ENCODE assay signal across 1 cellular context in the genomic region with DNA sequence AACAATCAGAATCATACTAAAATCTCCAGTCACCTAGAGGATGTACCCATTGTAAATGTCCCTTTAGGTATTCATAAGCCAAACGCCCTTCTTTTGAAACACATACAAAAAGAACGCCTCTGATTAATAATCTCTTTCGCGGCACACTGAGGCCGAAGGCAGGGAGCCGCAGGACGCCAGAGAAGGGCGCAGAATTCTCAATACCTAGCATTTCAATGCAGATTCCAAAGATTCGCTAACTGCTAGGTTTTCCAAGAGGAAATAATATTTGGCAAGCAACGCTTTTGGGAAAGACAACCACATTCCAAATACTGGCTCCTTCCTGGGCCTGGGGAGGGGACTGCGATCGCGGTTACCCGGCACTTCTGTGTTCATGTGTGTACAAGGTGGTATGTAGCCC.
TF ChIP-seq lines count a peak whose summit lies in the region.

No MANE protein-coding gene starts in this region.

TF ChIP-seq in HCT116, 20 proteins besides CTCF, POLR2A, EP300 and RAD21:
- TF ChIP-seq JUND (IDR thresholded peaks at IDR 0.05) (no peak), SRF (IDR thresholded peaks at IDR 0.05; ENCODE audit: low read depth) (no peak), EGR1 (IDR thresholded peaks at IDR 0.05; ENCODE audit: low read depth) (no peak)
- TF ChIP-seq, protein P1, sequence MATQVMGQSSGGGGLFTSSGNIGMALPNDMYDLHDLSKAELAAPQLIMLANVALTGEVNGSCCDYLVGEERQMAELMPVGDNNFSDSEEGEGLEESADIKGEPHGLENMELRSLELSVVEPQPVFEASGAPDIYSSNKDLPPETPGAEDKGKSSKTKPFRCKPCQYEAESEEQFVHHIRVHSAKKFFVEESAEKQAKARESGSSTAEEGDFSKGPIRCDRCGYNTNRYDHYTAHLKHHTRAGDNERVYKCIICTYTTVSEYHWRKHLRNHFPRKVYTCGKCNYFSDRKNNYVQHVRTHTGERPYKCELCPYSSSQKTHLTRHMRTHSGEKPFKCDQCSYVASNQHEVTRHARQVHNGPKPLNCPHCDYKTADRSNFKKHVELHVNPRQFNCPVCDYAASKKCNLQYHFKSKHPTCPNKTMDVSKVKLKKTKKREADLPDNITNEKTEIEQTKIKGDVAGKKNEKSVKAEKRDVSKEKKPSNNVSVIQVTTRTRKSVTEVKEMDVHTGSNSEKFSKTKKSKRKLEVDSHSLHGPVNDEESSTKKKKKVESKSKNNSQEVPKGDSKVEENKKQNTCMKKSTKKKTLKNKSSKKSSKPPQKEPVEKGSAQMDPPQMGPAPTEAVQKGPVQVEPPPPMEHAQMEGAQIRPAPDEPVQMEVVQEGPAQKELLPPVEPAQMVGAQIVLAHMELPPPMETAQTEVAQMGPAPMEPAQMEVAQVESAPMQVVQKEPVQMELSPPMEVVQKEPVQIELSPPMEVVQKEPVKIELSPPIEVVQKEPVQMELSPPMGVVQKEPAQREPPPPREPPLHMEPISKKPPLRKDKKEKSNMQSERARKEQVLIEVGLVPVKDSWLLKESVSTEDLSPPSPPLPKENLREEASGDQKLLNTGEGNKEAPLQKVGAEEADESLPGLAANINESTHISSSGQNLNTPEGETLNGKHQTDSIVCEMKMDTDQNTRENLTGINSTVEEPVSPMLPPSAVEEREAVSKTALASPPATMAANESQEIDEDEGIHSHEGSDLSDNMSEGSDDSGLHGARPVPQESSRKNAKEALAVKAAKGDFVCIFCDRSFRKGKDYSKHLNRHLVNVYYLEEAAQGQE (IDR thresholded peaks at IDR 0.05; ENCODE audit: low read depth), result no peak
